Comparison of ENCODE assay signal across 28 cellular contexts in the genomic region with DNA sequence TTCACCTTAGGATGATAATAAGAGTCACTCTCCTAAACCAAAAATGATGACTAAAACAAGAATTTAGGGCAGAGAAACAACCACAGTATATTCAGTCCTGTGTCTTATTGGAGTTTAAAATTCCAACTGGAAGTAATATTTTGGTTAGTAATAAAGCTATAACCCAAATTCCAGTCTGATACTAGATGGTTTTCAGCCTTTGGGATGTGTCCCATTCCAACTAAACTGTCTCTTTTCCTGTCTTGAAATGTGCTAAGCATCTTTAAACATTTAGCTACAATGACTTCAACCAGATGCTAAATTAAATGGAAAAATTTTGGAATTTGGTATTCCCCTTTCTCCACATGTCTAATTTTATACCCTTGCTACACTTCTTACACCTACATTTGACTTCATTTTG.
"Had no signal": no experiment of that assay in that cellular context is flagged by ENCODE, and none has a peak within 500 bp of the region (broad histone marks: within the 10 kb centered on the region; RNA-seq: fewer than 3 reads in every experiment).

No MANE protein-coding gene starts in this region.

- ATAC-seq: activated CD8-positive, alpha-beta T cell treated with anti-CD3 and anti-CD28 coated beads for 36 hours; activated T-cell treated with anti-CD3 and anti-CD28 coated beads, Interleukin-2, amount 50 U/mL, for 72 hours; activated T-helper 17 cell treated with anti-CD3 and anti-CD28 coated beads, Interleukin-2, amount 50 U/mL, for 72 hours had no signal

- H3K27ac ChIP-seq: brain microvascular endothelial cell, SJCRH30, SK-N-MC had no signal

- DNase-seq: activated CD4-positive, alpha-beta T cell treated with anti-CD3 and anti-CD28 coated beads, Interleukin-2, amount 10 ng/mL, durations not matched to agents 24 days and 14 days; activated CD4-positive, alpha-beta T cell treated with anti-CD3 and anti-CD28 coated beads, Interleukin-2, amount 50 U/mL, for 4 hours; activated CD8-positive, alpha-beta T cell treated with anti-CD3 and anti-CD28 coated beads for 36 hours; activated effector memory CD4-positive, alpha-beta T cell treated with anti-CD3 and anti-CD28 coated beads, Interleukin-2, amount 50 U/mL, for 16 hours; activated naive CD4-positive, alpha-beta T cell; activated naive CD4-positive, alpha-beta T cell treated with anti-CD3 and anti-CD28 coated beads, Interleukin-2, amount 50 U/mL, for 16 hours; activated naive CD8-positive, alpha-beta T cell treated with anti-CD3 and anti-CD28 coated beads for 36 hours; activated T-cell treated with anti-CD3 and anti-CD28 coated beads, Interleukin-2, amount 50 U/mL, for 1 hour; activated T-cell treated with anti-CD3 and anti-CD28 coated beads, Interleukin-2, amount 50 U/mL, for 72 hours; amniotic stem cell; aorta; brain microvascular endothelial cell; central memory CD4-positive, alpha-beta T cell; MG63; NCI-H1048; NCI-H1105 treated with DMSO at 0.1 percent for 48 hours; NCI-H1436; NCI-H1694 treated with DMSO at 0.1 percent for 48 hours; NCI-H2029; NCI-H345; NCI-H526; NCI-H748 treated with DMSO at 0.1 percent for 48 hours; OCI-M1; Right ventricle myocardium superior; SJCRH30; T1000 had no signal

- H3K4me3 ChIP-seq: MG63, SJCRH30, SK-N-MC had no signal
